In genomic region chr5:177319913-177320588, GRCh38 we compare ENCODE assay signal across 20 cellular contexts. TPM values are rescaled to one million over a fixed set of nuclear protein-coding genes. Genes with fewer than 3 reads are reported as not detected.
DNase-seq lines count a peak whose midpoint lies in the region; ATAC-seq and TF ChIP-seq lines count a peak whose summit lies in the region.
"Had no signal": no experiment of that assay in that cellular context is flagged by ENCODE, and none has a peak within 500 bp of the region (broad histone marks: within the 10 kb centered on the region; RNA-seq: fewer than 3 reads in every experiment).

No MANE protein-coding gene starts in this region.

- H3K4me2 ChIP-seq in GM23338, result no peak overlapping the region
- H3K4me2 ChIP-seq: SK-N-SH had no signal

- no peaks in the 10 kb centered on the region for H3K9me2 ChIP-seq in GM23338 (ENCODE audit: insufficient read depth)
- H3K9me2 ChIP-seq: SK-N-SH had no signal

- no peak overlapping the region for H3K4me3 Mint-ChIP-seq in activated T-cell treated with anti-CD3 and anti-CD28 coated beads, Interleukin-2, amount 50 U/mL, for 72 hours
- H3K4me3 Mint-ChIP-seq in endothelial cell (ENCODE audit: unreplicated experiment), result peak overlapping the region; percentile 65
- H3K4me3 Mint-ChIP-seq in GM23338, result no peak overlapping the region
- H3K4me3 Mint-ChIP-seq: brain; effector memory CD8-positive, alpha-beta T cell; T-helper 2 cell treated with Interferon-gamma antibody and Interleukin-4, amounts not matched to agents 5 μg/mL and 100 μg/mL, for 36 hours had no signal

- intact Hi-C loops in posterior vena cava (cut with DNase I), result loop anchor here in 1 of 2 donors (10.0 kb wide), 1 partner anchor 65 kb away; the partner anchor contains the start of gene SLC34A1

- H3K4me1 ChIP-seq in GM23338 (ENCODE audit: insufficient read depth), result peaks cover under 1% of the 10 kb centered on the region; the same call in 1 of the 2 replicates
- H3K4me1 ChIP-seq: parathyroid adenoma, vagina had no signal

- no peak overlapping the region for H3K4me3 ChIP-seq in HL-60 (replicated peaks; ENCODE audit: insufficient read depth, low read length)
- no peak overlapping the region for H3K4me3 ChIP-seq in GM23338
- H3K4me3 ChIP-seq: K562, suprapubic skin, vagina had no signal

- H3K36me3 Mint-ChIP-seq in activated T-cell treated with anti-CD3 and anti-CD28 coated beads, Interleukin-2, amount 50 U/mL, for 72 hours (ENCODE audit: insufficient read depth in 2 of 2), result peaks cover 5 to 8% of the 10 kb centered on the region in 2 donors
- H3K36me3 Mint-ChIP-seq in endothelial cell (ENCODE audit: low read depth, unreplicated experiment) (peaks cover 21% of the 10 kb centered on the region), GM23338 (ENCODE audit: low read depth) (peaks cover 4% of the 10 kb centered on the region)

- peaks cover 4% of the 10 kb centered on the region; the same call in 1 of the 2 replicates for H3F3A ChIP-seq in GM23338 (replicated peaks; ENCODE audit: low read depth)

- no peak overlapping the region for H2AFZ ChIP-seq in GM23338
- H2AFZ ChIP-seq: parathyroid adenoma had no signal

- peaks cover 35% of the 10 kb centered on the region for H3K4me1 Mint-ChIP-seq in activated T-cell treated with anti-CD3 and anti-CD28 coated beads, Interleukin-2, amount 50 U/mL, for 72 hours (ENCODE audit: low read depth)
- peaks cover 9% of the 10 kb centered on the region for H3K4me1 Mint-ChIP-seq in endothelial cell (ENCODE audit: unreplicated experiment)
- H3K4me1 Mint-ChIP-seq in GM23338, result peaks cover 5% of the 10 kb centered on the region
- H3K4me1 Mint-ChIP-seq: brain had no signal

- H3K27ac ChIP-seq in HL-60 (replicated peaks) (peak overlapping the region; percentile 15; the same call in 1 of the 2 replicates), GM23338 (ENCODE audit: low read depth) (no peak overlapping the region)
- H3K27ac ChIP-seq: parathyroid adenoma, RWPE1, suprapubic skin, vagina, WERI-Rb-1 had no signal

- DNase-seq in activated T-cell treated with anti-CD3 and anti-CD28 coated beads, Interleukin-2, amount 50 U/mL, for 72 hours, result no peak
- DNase-seq in activated T-cell treated with anti-CD3 and anti-CD28 coated beads for 4 hours (no peak), HL-60 (ENCODE audit: low read depth in 1 of 2, low spot score in 1 of 2) (peak in 1 of 2 experiments; percentile 81), endothelial cell (ENCODE audit: low spot score) (no peak), posterior vena cava (ENCODE audit: low spot score) (peak; percentile 70), RPMI8226 (no peak), GM23338 (ENCODE audit: low spot score) (no peak), T1000 (lab: John Stamatoyannopoulos, UW) (no peak)
- DNase-seq: effector memory CD8-positive, alpha-beta T cell; MM.1S; NCI-H69; SK-N-SH; WERI-Rb-1 had no signal

- H3K27me3 Mint-ChIP-seq in activated T-cell treated with anti-CD3 and anti-CD28 coated beads, Interleukin-2, amount 50 U/mL, for 72 hours (ENCODE audit: low read depth), result no peaks in the 10 kb centered on the region
- H3K27me3 Mint-ChIP-seq in endothelial cell (ENCODE audit: unreplicated experiment) (peaks cover 6% of the 10 kb centered on the region), GM23338 (ENCODE audit: insufficient read depth, low read depth, poor library complexity) (peaks cover 15% of the 10 kb centered on the region)
- H3K27me3 Mint-ChIP-seq: brain; effector memory CD8-positive, alpha-beta T cell had no signal

- H3K9me3 Mint-ChIP-seq in activated T-cell treated with anti-CD3 and anti-CD28 coated beads, Interleukin-2, amount 50 U/mL, for 72 hours, result no peaks in the 10 kb centered on the region
- H3K9me3 Mint-ChIP-seq in endothelial cell (ENCODE audit: unreplicated experiment) (peaks cover 6% of the 10 kb centered on the region), GM23338 (no peaks in the 10 kb centered on the region; the same call in 1 of the 3 replicates)
- H3K9me3 Mint-ChIP-seq: effector memory CD8-positive, alpha-beta T cell had no signal

- no peaks in the 10 kb centered on the region for H4K20me1 ChIP-seq in GM23338 (replicated peaks; ENCODE audit: insufficient read depth)

- H3K27me3 ChIP-seq in HL-60 (ENCODE audit: insufficient read depth, poor library complexity, severe bottlenecking) (no peaks in the 10 kb centered on the region), GM23338 (ENCODE audit: insufficient read depth) (no peaks in the 10 kb centered on the region)
- H3K27me3 ChIP-seq: suprapubic skin, vagina had no signal

- H3K36me3 ChIP-seq in GM23338 (ENCODE audit: insufficient read depth), result no peaks in the 10 kb centered on the region; the same call in 1 of the 2 replicates
- H3K36me3 ChIP-seq: suprapubic skin, vagina, WERI-Rb-1 had no signal

- ATAC-seq in activated T-cell treated with anti-CD3 and anti-CD28 coated beads, Interleukin-2, amount 50 U/mL, for 72 hours (replicated peaks in 1 of 2), result peak; percentile 48 to 52
- no peak for ATAC-seq in GM23338
- ATAC-seq: effector memory CD8-positive, alpha-beta T cell had no signal

- TF ChIP-seq CTCF in HL-60 (IDR thresholded peaks at IDR 0.05; ENCODE audit: insufficient read depth, low read length) (no peak), endothelial cell (IDR thresholded peaks at IDR 0.05; ENCODE audit: unreplicated experiment) (no peak), GM23338 (conservative IDR thresholded peaks at IDR 0.05; ENCODE audit: low read depth in 2 of 2) (no peak)

- H3K79me2 ChIP-seq in GM23338 (replicated peaks; ENCODE audit: insufficient read depth), result no peaks in the 10 kb centered on the region
- H3K79me2 ChIP-seq: parathyroid adenoma had no signal

- H3K27ac Mint-ChIP-seq in activated T-cell treated with anti-CD3 and anti-CD28 coated beads, Interleukin-2, amount 50 U/mL, for 72 hours, result no peak overlapping the region
- H3K27ac Mint-ChIP-seq in endothelial cell (ENCODE audit: unreplicated experiment), result no peak overlapping the region
- H3K27ac Mint-ChIP-seq in GM23338, result no peak overlapping the region
- H3K27ac Mint-ChIP-seq: brain; effector memory CD8-positive, alpha-beta T cell; T-helper 2 cell treated with Interferon-gamma antibody and Interleukin-4, amounts not matched to agents 5 μg/mL and 100 μg/mL, for 36 hours had no signal

TF ChIP-seq in GM23338, 12 proteins besides CTCF, POLR2A, EP300 and RAD21 (continues in another document):
- no peak for TF ChIP-seq STAT1 (IDR thresholded peaks at IDR 0.05; ENCODE audit: unreplicated experiment)
- no peak for TF ChIP-seq EZH2 (IDR thresholded peaks at IDR 0.05; ENCODE audit: low read depth, unreplicated experiment)
- TF ChIP-seq ZNF114 (CRISPR knock-in tag; IDR thresholded peaks at IDR 0.05), result no peak
- TF ChIP-seq ETS1 (IDR thresholded peaks at IDR 0.05), result no peak
- no peak for TF ChIP-seq CREB1 (CRISPR knock-in tag; IDR thresholded peaks at IDR 0.05; ENCODE audit: low read depth)
- TF ChIP-seq EZH2phosphoT487 (IDR thresholded peaks at IDR 0.05; ENCODE audit: unreplicated experiment), result no peak

RNA-seq across cellular contexts. Expression of gene MXD3, which starts 8.4 kb away (rescaled TPM):
- 10 to 100 TPM; 44.2 to 61.1 TPM for total RNA-seq in activated T-cell treated with anti-CD3 and anti-CD28 coated beads, Interleukin-2, amount 50 U/mL, for 72 hours
- total RNA-seq in endothelial cell (ENCODE audit: unreplicated experiment), result 6.4 TPM
- 1 to 10 TPM; 5.4 to 6.1 TPM for total RNA-seq in posterior vena cava
- 11.6 and 13.0 TPM in 2 replicates for total RNA-seq in GM23338 (2014; rRNA removed; shearing (Covaris generic))
- polyA plus RNA-seq in GM23338 (2016; fragmentation: Nextera tagmentation; extraction: Ambion mirVana), result 8.4 and 9.9 TPM in 2 replicates

RNA-seq across cellular contexts. Expression of gene PRELID1, which starts 16.5 kb away (rescaled TPM):
- 100 to 1,000 TPM; 118 to 128 TPM for total RNA-seq in activated T-cell treated with anti-CD3 and anti-CD28 coated beads, Interleukin-2, amount 50 U/mL, for 72 hours
- total RNA-seq in endothelial cell (ENCODE audit: unreplicated experiment) (198 TPM), posterior vena cava (10 to 100 TPM; 81.8 to 91.9 TPM)
- 271 and 328 TPM in 2 replicates for total RNA-seq in GM23338 (2014; rRNA removed; shearing (Covaris generic))
- polyA plus RNA-seq in GM23338 (2016; fragmentation: Nextera tagmentation; extraction: Ambion mirVana), result 349 and 359 TPM in 2 replicates

RNA-seq across cellular contexts. Expression of gene RAB24, which starts 16.5 kb away (rescaled TPM):
- 10 to 100 TPM; 26.3 to 29.4 TPM for total RNA-seq in activated T-cell treated with anti-CD3 and anti-CD28 coated beads, Interleukin-2, amount 50 U/mL, for 72 hours
- 15.9 TPM for total RNA-seq in endothelial cell (ENCODE audit: unreplicated experiment)
- 10 to 100 TPM; 17.4 to 18.6 TPM for total RNA-seq in posterior vena cava
- total RNA-seq in GM23338 (2014; rRNA removed; shearing (Covaris generic)), result 24.8 and 27.1 TPM in 2 replicates
- polyA plus RNA-seq in GM23338 (2016; fragmentation: Nextera tagmentation; extraction: Ambion mirVana), result 26.1 and 27.7 TPM in 2 replicates

RNA-seq across cellular contexts. Expression of gene LMAN2, which starts 31.4 kb away (rescaled TPM):
- total RNA-seq in activated T-cell treated with anti-CD3 and anti-CD28 coated beads, Interleukin-2, amount 50 U/mL, for 72 hours, result 100 to 1,000 TPM; 115 to 124 TPM
- 137 TPM for total RNA-seq in endothelial cell (ENCODE audit: unreplicated experiment)
- total RNA-seq in posterior vena cava, result 10 to 100 TPM; 72.4 to 95.7 TPM
- 220 and 227 TPM in 2 replicates for total RNA-seq in GM23338 (2014; rRNA removed; shearing (Covaris generic))
- 145 and 153 TPM in 2 replicates for polyA plus RNA-seq in GM23338 (2016; fragmentation: Nextera tagmentation; extraction: Ambion mirVana)

RNA-seq across cellular contexts. Expression of gene RGS14, which starts 37.7 kb away (rescaled TPM):
- total RNA-seq in activated T-cell treated with anti-CD3 and anti-CD28 coated beads, Interleukin-2, amount 50 U/mL, for 72 hours, result 10 to 100 TPM; 41.3 to 50.8 TPM
- total RNA-seq in endothelial cell (ENCODE audit: unreplicated experiment) (21.8 TPM), posterior vena cava (10 to 100 TPM; 11.3 to 13.4 TPM)
- 37.9 and 39.3 TPM in 2 replicates for total RNA-seq in GM23338 (2014; rRNA removed; shearing (Covaris generic))
- 23.5 and 24.8 TPM in 2 replicates for polyA plus RNA-seq in GM23338 (2016; fragmentation: Nextera tagmentation; extraction: Ambion mirVana)
